17 cellular contexts compared by ENCODE assay signal in genomic region chr1:53686371-53687267, GRCh38. TPM values are rescaled to one million over a fixed set of nuclear protein-coding genes. Genes with fewer than 3 reads are reported as not detected.
A peak's percentile ranks its signal among the peaks of the same experiment; 100 is the strongest.
DNase-seq lines count a peak whose midpoint lies in the region; ATAC-seq, FAIRE-seq and TF ChIP-seq lines count a peak whose summit lies in the region.
"Had no signal": no experiment of that assay in that cellular context is flagged by ENCODE, and none has a peak within 500 bp of the region (broad histone marks: within the 10 kb centered on the region; RNA-seq: fewer than 3 reads in every experiment).

No MANE protein-coding gene starts in this region.

- 0 out of 2 replicates have a peak overlapping the region, but pooled peaks have one; percentile 5 for H2BK12ac ChIP-seq in H1 (ENCODE audit: low read depth, low read length)

- H3K9me3 Mint-ChIP-seq in GM23338 (no peaks in the 10 kb centered on the region; the same call in 2 of the 3 replicates), MCF 10A (ENCODE audit: unreplicated experiment) (no peaks in the 10 kb centered on the region)

- H3K4me3 ChIP-seq in GM23338 (no peak overlapping the region), H1 (ENCODE audit: extremely low read depth in 1 of 4, insufficient read depth in 2 of 4, low read depth in 3 of 4, low read length in 4 of 4) (no peak overlapping the region), smooth muscle cell (no peak overlapping the region)
- H3K4me3 ChIP-seq: SJCRH30, suprapubic skin had no signal

- H3K4me2 ChIP-seq in GM23338, result no peak overlapping the region
- H3K4me2 ChIP-seq in H1 (ENCODE audit: insufficient read depth in 1 of 2, low read depth in 2 of 2, low read length in 2 of 2), result no peak overlapping the region
- peak overlapping the region; percentile 60 for H3K4me2 ChIP-seq in smooth muscle cell

- TF ChIP-seq RAD21 in H1 (IDR thresholded peaks at IDR 0.05 in 1 of 2, conservative IDR thresholded peaks at IDR 0.05 in 1 of 2; ENCODE audit: low read depth in 2 of 2, low read length in 2 of 2), result no peak

- H4K20me1 ChIP-seq in GM23338 (replicated peaks; ENCODE audit: insufficient read depth), result no peaks in the 10 kb centered on the region
- no peaks in the 10 kb centered on the region for H4K20me1 ChIP-seq in H1 (replicated peaks in 1 of 2; ENCODE audit: control insufficient read depth in 1 of 2, insufficient read depth in 2 of 2, low read length in 2 of 2)
- H4K20me1 ChIP-seq in smooth muscle cell (ENCODE audit: low read depth), result peaks cover 4% of the 10 kb centered on the region

- H2BK15ac ChIP-seq in H1 (ENCODE audit: low read length), result peak overlapping the region; percentile 74; the same call in 1 of the 2 replicates

- H4K91ac ChIP-seq in H1 (replicated peaks; ENCODE audit: insufficient read length, low read length), result no peak overlapping the region

- H3K27ac Mint-ChIP-seq in GM23338, result no peak overlapping the region; the same call in 1 of the 2 replicates
- H3K27ac Mint-ChIP-seq in MCF 10A (ENCODE audit: low read depth, unreplicated experiment), result no peak overlapping the region

- peak overlapping the region; percentile 9; the same call in 1 of the 2 replicates for H2BK20ac ChIP-seq in H1 (ENCODE audit: low read length)

- H3K27me3 ChIP-seq in GM23338 (ENCODE audit: insufficient read depth) (no peaks in the 10 kb centered on the region), H1 (replicated peaks in 1 of 4; ENCODE audit: control insufficient read depth in 3 of 4, extremely low read depth in 1 of 4, insufficient read depth in 3 of 4, low read length in 3 of 4) (peaks cover 0 to 7% (median 2%) of the 10 kb centered on the region in 4 experiments; a peak in 3 of 7 replicates), smooth muscle cell (ENCODE audit: low read depth) (no peaks in the 10 kb centered on the region)
- H3K27me3 ChIP-seq: BE2C had no signal

- POLR2A ChIA-PET in H1 (lab: Charles Lee; ENCODE audit: partially characterized antibody), result no interaction called here
- POLR2A ChIA-PET in MCF 10A (lab: Yijun Ruan, JAX), result interaction anchor here (1.4 kb wide), 1 partner anchor 11 kb away, joined by 7 read pairs; no protein-coding TSS in a partner anchor

- no peak overlapping the region for H3K14ac ChIP-seq in H1 (ENCODE audit: insufficient read length)

- no peak overlapping the region for H3K23ac ChIP-seq in H1 (ENCODE audit: insufficient read length)

- intact Hi-C loops in MCF 10A (cut with micrococcal nuclease), result no loop called here

- no peak for FAIRE-seq in H1 (lab: Jason Lieb, UNC)
- FAIRE-seq: frontal cortex had no signal

- no peak for ATAC-seq in GM23338
- no peak for ATAC-seq in SK-N-SH treated with all-trans-retinoic acid at 6 μM for 48 hours

- H3K4me3 Mint-ChIP-seq in GM23338 (no peak overlapping the region; the same call in 2 of the 3 replicates), MCF 10A (ENCODE audit: unreplicated experiment) (no peak overlapping the region)

- no peak overlapping the region for H3K56ac ChIP-seq in H1 (replicated peaks; ENCODE audit: insufficient read length, low read depth, low read length)

- DNase-seq in GM23338 (ENCODE audit: low spot score), result no peak
- no peak for DNase-seq in H1 (ENCODE audit: low read depth in 1 of 2, low spot score in 2 of 2)
- no peak for DNase-seq in smooth muscle cell (lab: John Stamatoyannopoulos, UW; ENCODE audit: unreplicated experiment)
- DNase-seq in MCF 10A (ENCODE audit: unreplicated experiment), result no peak
- no peak for DNase-seq in activated T-cell treated with anti-CD3 and anti-CD28 coated beads, Interleukin-2, amount 50 U/mL, for 48 hours
- DNase-seq in UCSD-AML1 (lab: John Stamatoyannopoulos, UW; ENCODE audit: unreplicated experiment), result no peak
- DNase-seq: activated gamma-delta T cell treated with Interleukin-2 at 50 U/mL for 16 hours, anterior cingulate cortex, cortex of kidney, NCI-H2081, NCI-H510A, SJCRH30 had no signal

- H2AFZ ChIP-seq in GM23338 (peak overlapping the region; percentile 63), H1 (ENCODE audit: low read length) (peak overlapping the region; percentile 25; the same call in 1 of the 2 replicates), smooth muscle cell (ENCODE audit: low read depth) (no peak overlapping the region)
- H2AFZ ChIP-seq: parathyroid adenoma had no signal

- no peaks in the 10 kb centered on the region for H3F3A ChIP-seq in GM23338 (replicated peaks; ENCODE audit: low read depth)
- H3F3A ChIP-seq in smooth muscle cell (ENCODE audit: low read depth), result no peaks in the 10 kb centered on the region

- no peaks in the 10 kb centered on the region for H3K9me3 ChIP-seq in H1 (ENCODE audit: insufficient read depth in 2 of 2, low read depth in 1 of 2, low read length in 1 of 2)
- H3K9me3 ChIP-seq in smooth muscle cell (replicated peaks; ENCODE audit: low read depth), result no peaks in the 10 kb centered on the region
- H3K9me3 ChIP-seq: BE2C, SJCRH30, suprapubic skin had no signal

- peak overlapping the region; percentile 27; the same call in 1 of the 2 replicates for H3K18ac ChIP-seq in H1 (ENCODE audit: extremely low read depth, low read length)

- no peak overlapping the region for H3K4ac ChIP-seq in H1 (replicated peaks; ENCODE audit: insufficient read length, low read depth, low read length)

- no peaks in the 10 kb centered on the region for H3K9me2 ChIP-seq in GM23338 (ENCODE audit: insufficient read depth)

- no peak overlapping the region for H4K5ac ChIP-seq in H1 (ENCODE audit: insufficient read length, low read depth, low read length)

- no peak overlapping the region for H4K8ac ChIP-seq in H1 (ENCODE audit: extremely low read depth, insufficient read depth, low read length)

- H3K27ac ChIP-seq in GM23338 (ENCODE audit: low read depth) (no peak overlapping the region), H1 (ENCODE audit: low read depth, low read length) (no peak overlapping the region), smooth muscle cell (ENCODE audit: low read depth) (peak overlapping the region; percentile 64)
- H3K27ac ChIP-seq: parathyroid adenoma, SJCRH30, suprapubic skin had no signal

- H3K79me2 ChIP-seq in GM23338 (replicated peaks; ENCODE audit: insufficient read depth) (no peaks in the 10 kb centered on the region), H1 (ENCODE audit: control insufficient read depth in 1 of 2, insufficient read depth in 2 of 2, low read length in 2 of 2) (no peaks in the 10 kb centered on the region), smooth muscle cell (ENCODE audit: low read depth) (no peaks in the 10 kb centered on the region)
- H3K79me2 ChIP-seq: parathyroid adenoma had no signal

- no peak overlapping the region; the same call in 1 of the 2 replicates for H2BK5ac ChIP-seq in H1 (ENCODE audit: low read depth, low read length)

- no peaks in the 10 kb centered on the region for H3K79me1 ChIP-seq in H1 (ENCODE audit: low read depth, low read length)

- H3K36me3 ChIP-seq in GM23338 (ENCODE audit: insufficient read depth) (no peaks in the 10 kb centered on the region), H1 (ENCODE audit: control insufficient read depth in 2 of 4, insufficient read depth in 4 of 4, low read length in 3 of 4) (no peaks in the 10 kb centered on the region), smooth muscle cell (ENCODE audit: low read depth) (no peaks in the 10 kb centered on the region)
- H3K36me3 ChIP-seq: BE2C, SJCRH30, suprapubic skin had no signal

- no peaks in the 10 kb centered on the region; the same call in 1 of the 2 replicates for H3K23me2 ChIP-seq in H1 (ENCODE audit: low read depth, low read length)

- no TSS peak for BruUV-seq in MCF 10A (replicated peaks; lab: Mats Ljungman, UMichigan)

- H2AK5ac ChIP-seq in H1 (ENCODE audit: low read depth, low read length), result no peak overlapping the region; the same call in 1 of the 2 replicates

- H2BK120ac ChIP-seq in H1 (replicated peaks; ENCODE audit: low read depth, low read length), result no peak overlapping the region

- H3K36me3 Mint-ChIP-seq in GM23338 (ENCODE audit: low read depth) (no peaks in the 10 kb centered on the region), MCF 10A (ENCODE audit: insufficient read depth, unreplicated experiment) (no peaks in the 10 kb centered on the region)

- 86% methylated on average over 14 of the region's 14 CpGs; no CpG with 5 or more reads in 1 of the 2 experiments for WGBS in H1 (ENCODE audit: extremely low coverage in 1 of 2, insufficient coverage in 1 of 2, insufficient read length in 1 of 2, insufficient replicate concordance in 2 of 2, low coverage in 1 of 2, low lambda C conversion rate in 2 of 2, missing lambda C conversion rate in 1 of 2), 2 experiments
- 78% methylated on average over 13 of the region's 14 CpGs for WGBS in smooth muscle cell (ENCODE audit: low lambda C conversion rate)

- TF ChIP-seq EP300 in H1 (IDR thresholded peaks at IDR 0.05; ENCODE audit: borderline replicate concordance in 1 of 2, low read depth in 2 of 2, low read length in 2 of 2), result no peak

- no peak for TF ChIP-seq POLR2A in H1 (IDR thresholded peaks at IDR 0.05; ENCODE audit: control extremely low read depth in 1 of 2, low read depth in 2 of 2, low read length in 2 of 2)

- CTCF ChIA-PET in H1 (lab: Charles Lee; ENCODE audit: partially characterized antibody) (interaction anchor here (0.6 to 10.7 kb wide), 14 partner anchors 10 to 200 kb away, joined by 3 to 129 read pairs (median 5); no protein-coding TSS in a partner anchor), MCF 10A (lab: Yijun Ruan, JAX) (interaction anchor here (0.7 kb wide), 3 partner anchors 27 to 177 kb away, joined by 3 to 4 read pairs (median 4); no protein-coding TSS in a partner anchor)

- H3K4me1 ChIP-seq in GM23338 (ENCODE audit: insufficient read depth) (peaks cover 14% of the 10 kb centered on the region; the same call in 1 of the 2 replicates), H1 (replicated peaks in 1 of 4; ENCODE audit: control insufficient read depth in 3 of 4, insufficient read depth in 4 of 4, low read length in 3 of 4) (peaks cover 4 to 17% (median 11%) of the 10 kb centered on the region in 4 experiments), smooth muscle cell (ENCODE audit: low read depth) (peaks cover 23% of the 10 kb centered on the region)
- H3K4me1 ChIP-seq: BE2C, parathyroid adenoma, SJCRH30 had no signal

- H3K9ac ChIP-seq in H1 (replicated peaks in 1 of 4; ENCODE audit: extremely low read depth in 1 of 4, low read depth in 3 of 4, low read length in 3 of 4) (no peak overlapping the region), smooth muscle cell (ENCODE audit: low read depth) (no peak overlapping the region)
- H3K9ac ChIP-seq: parathyroid adenoma had no signal

- no peak for TF ChIP-seq CTCF in GM23338 (conservative IDR thresholded peaks at IDR 0.05; ENCODE audit: low read depth in 2 of 2)
- no peak for TF ChIP-seq CTCF in H1 (IDR thresholded peaks at IDR 0.05; ENCODE audit: control extremely low read depth in 1 of 3, insufficient read depth in 1 of 3, low read depth in 1 of 3, low read length in 3 of 3)
- no peak for TF ChIP-seq CTCF in smooth muscle cell (IDR thresholded peaks at IDR 0.05; ENCODE audit: borderline replicate concordance, insufficient read depth, poor library complexity, severe bottlenecking)
- TF ChIP-seq CTCF in MCF 10A (IDR thresholded peaks at IDR 0.05; ENCODE audit: unreplicated experiment), result no peak

- H3K27me3 Mint-ChIP-seq in GM23338 (ENCODE audit: insufficient read depth, low read depth, poor library complexity), result peaks cover 28% of the 10 kb centered on the region
- peaks cover 70% of the 10 kb centered on the region for H3K27me3 Mint-ChIP-seq in MCF 10A (ENCODE audit: insufficient read depth, unreplicated experiment)

- H3K4me1 Mint-ChIP-seq in GM23338 (peaks cover 36% of the 10 kb centered on the region), MCF 10A (ENCODE audit: insufficient read depth, unreplicated experiment) (peaks cover 4% of the 10 kb centered on the region)

RNA-seq across cellular contexts. Expression of gene GLIS1, which starts 52.3 kb away (rescaled TPM):
- 0.04 and 0.31 TPM in 2 replicates for total RNA-seq in GM23338 (2014; rRNA removed; shearing (Covaris generic))
- polyA plus RNA-seq in GM23338 (2016; fragmentation: Nextera tagmentation; extraction: Ambion mirVana) (0.12 and 0.26 TPM in 2 replicates), H1 (2011; rRNA removed) (0.15 and 0.17 TPM in 2 replicates), smooth muscle cell (4.9 and 6.2 TPM in 2 replicates)
- 0.21 and 0.22 TPM in 2 replicates for total RNA-seq in H1 (2021; fragmentation: NEBNext Ultra II Directional; extraction: Animal tissue kit (Norgen Biotek cat#: 25700))
- polyA plus RNA-seq in H1 (2011; cell fraction: cytosol; rRNA removed), result 0.06 TPM
- 0.31 TPM for polyA plus RNA-seq in H1 (2011; cell fraction: nucleus; rRNA removed)
- 0.08 to 0.11 TPM (median 0.10 TPM) in 3 of 4 replicates, not detected in the other for polyA plus RNA-seq in H1 (2012, experiment 1 of 2)
- 0.08 TPM for polyA plus RNA-seq in H1 (2012, experiment 2 of 2)
- polyA plus RNA-seq in H1 (2013, experiment 1 of 2), result 0.18 TPM
- 0.18 TPM for polyA plus RNA-seq in H1 (2013, experiment 2 of 2)
- polyA minus RNA-seq in H1 (2011; rRNA and poly(A)+ RNA removed), result not detected in 2 replicates
- polyA minus RNA-seq in H1 (2011; cell fraction: cytosol; rRNA and poly(A)+ RNA removed), result not detected
- polyA minus RNA-seq in H1 (2011; cell fraction: nucleus; rRNA and poly(A)+ RNA removed), result not detected
- total RNA-seq in smooth muscle cell (0.36 and 1.1 TPM in 2 replicates), MCF 10A (2022) (0.93 and 1.4 TPM in 2 replicates)
- total RNA-seq: frontal cortex, SJCRH30 had no signal
